10 cellular contexts compared by ENCODE assay signal in genomic region chr21:34204481-34205439, GRCh38.
A peak's percentile ranks its signal among the peaks of the same experiment; 100 is the strongest.
DNase-seq lines count a peak whose midpoint lies in the region; ATAC-seq and TF ChIP-seq lines count a peak whose summit lies in the region.
"Had no signal": no experiment of that assay in that cellular context is flagged by ENCODE, and none has a peak within 500 bp of the region (broad histone marks: within the 10 kb centered on the region; RNA-seq: fewer than 3 reads in every experiment).

No MANE protein-coding gene starts in this region.

- no peak for DNase-seq in left ventricle myocardium inferior
- no peak for DNase-seq in cardiac septum (ENCODE audit: low spot score)
- DNase-seq in OCI-LY7 (ENCODE audit: low spot score), result no peak
- no peak for DNase-seq in hepatocyte (ENCODE audit: low spot score)
- DNase-seq in tibial artery, result no peak
- no peak for DNase-seq in stimulated activated naive CD8-positive, alpha-beta T cell treated with anti-CD3 and anti-CD28 coated beads, Interleukin-15, Interleukin-2, amounts not matched to agents 100 U/mL and 50 U/mL, for 24 hours
- DNase-seq: brain microvascular endothelial cell, lower lobe of right lung had no signal

- H3K27me3 ChIP-seq in left ventricle myocardium inferior (ENCODE audit: low read depth), result no peaks in the 10 kb centered on the region
- H3K27me3 ChIP-seq in hepatocyte, result no peaks in the 10 kb centered on the region
- no peaks in the 10 kb centered on the region for H3K27me3 ChIP-seq in tibial artery
- H3K27me3 ChIP-seq: brain microvascular endothelial cell had no signal

- no TSS peak for BruUV-seq in OCI-LY7 (replicated peaks; lab: Mats Ljungman, UMichigan)

- 80% methylated on average over 13 of the region's 13 CpGs for WGBS in hepatocyte (ENCODE audit: low lambda C conversion rate, missing lambda C conversion rate)

- H3K4me1 ChIP-seq in left ventricle myocardium inferior (peaks cover 28% of the 10 kb centered on the region), OCI-LY7 (ENCODE audit: insufficient read depth, low read length, poor library complexity, severe bottlenecking) (no peaks in the 10 kb centered on the region), hepatocyte (ENCODE audit: insufficient read depth) (peaks cover 47% of the 10 kb centered on the region), tibial artery (peaks cover 0 to 65% (median 25%) of the 10 kb centered on the region in 4 donors)

- no peak for TF ChIP-seq CTCF in left ventricle myocardium inferior (IDR thresholded peaks at IDR 0.05; ENCODE audit: borderline replicate concordance)
- TF ChIP-seq CTCF in OCI-LY7 (conservative IDR thresholded peaks at IDR 0.05; ENCODE audit: low read length), result no peak
- TF ChIP-seq CTCF in hepatocyte (IDR thresholded peaks at IDR 0.05; ENCODE audit: poor library complexity), result no peak
- no peak for TF ChIP-seq CTCF in tibial artery (IDR thresholded peaks at IDR 0.05)

- H4K20me1 ChIP-seq in OCI-LY7 (ENCODE audit: insufficient read depth, low read length) (no peaks in the 10 kb centered on the region), hepatocyte (ENCODE audit: insufficient read depth, poor library complexity, severe bottlenecking) (no peaks in the 10 kb centered on the region)

- H2AFZ ChIP-seq in OCI-LY7 (ENCODE audit: low read length), result 0 out of 2 replicates have a peak overlapping the region, but pooled peaks have one; percentile 24
- H2AFZ ChIP-seq in hepatocyte, result no peak overlapping the region

- no peak overlapping the region for H3K4me2 ChIP-seq in OCI-LY7 (ENCODE audit: low read length)
- no peak overlapping the region for H3K4me2 ChIP-seq in hepatocyte

- H3K9me3 ChIP-seq in left ventricle myocardium inferior (replicated peaks) (no peaks in the 10 kb centered on the region), OCI-LY7 (ENCODE audit: low read length) (no peaks in the 10 kb centered on the region), hepatocyte (ENCODE audit: low read depth) (no peaks in the 10 kb centered on the region), tibial artery (no peaks in the 10 kb centered on the region)
- H3K9me3 ChIP-seq: lower lobe of right lung had no signal

- H3K27ac ChIP-seq in left ventricle myocardium inferior (replicated peaks) (peak overlapping the region; percentile 41), OCI-LY7 (ENCODE audit: low read depth, low read length, poor library complexity, severe bottlenecking) (no peak overlapping the region), hepatocyte (peak overlapping the region; percentile 93), tibial artery (peak overlapping the region; percentile 71 to 78)
- H3K27ac ChIP-seq: brain microvascular endothelial cell, lower lobe of right lung had no signal

- H3K4me3 ChIP-seq in left ventricle myocardium inferior (no peak overlapping the region), OCI-LY7 (ENCODE audit: low read depth, low read length, poor library complexity, severe bottlenecking) (no peak overlapping the region), hepatocyte (no peak overlapping the region), tibial artery (no peak overlapping the region)
- H3K4me3 ChIP-seq: lower lobe of right lung had no signal

- CTCF ChIA-PET in OCI-LY7 (lab: Charles Lee; ENCODE audit: unreplicated experiment), result no interaction called here

- H3K79me2 ChIP-seq in OCI-LY7 (ENCODE audit: insufficient read depth, low read depth, low read length), result no peaks in the 10 kb centered on the region
- no peaks in the 10 kb centered on the region for H3K79me2 ChIP-seq in hepatocyte

- no peaks in the 10 kb centered on the region for H3K36me3 ChIP-seq in left ventricle myocardium inferior
- no peaks in the 10 kb centered on the region for H3K36me3 ChIP-seq in OCI-LY7 (ENCODE audit: insufficient read depth, low read length)
- no peaks in the 10 kb centered on the region for H3K36me3 ChIP-seq in hepatocyte (replicated peaks; ENCODE audit: insufficient read depth, low read depth)
- no peaks in the 10 kb centered on the region for H3K36me3 ChIP-seq in tibial artery
- H3K36me3 ChIP-seq: brain microvascular endothelial cell, lower lobe of right lung had no signal

- POLR2A ChIA-PET in OCI-LY7 (lab: Charles Lee), result interaction anchor here (0.6 to 1.2 kb wide), 2 partner anchors 11 to 480 kb away, joined by 4 read pairs; no protein-coding TSS in a partner anchor

- ATAC-seq in GM18498 (IDR thresholded peaks at IDR 0.05; ENCODE audit: unreplicated experiment), result no peak
- ATAC-seq in stimulated activated naive CD8-positive, alpha-beta T cell treated with anti-CD3 and anti-CD28 coated beads, Interleukin-15, Interleukin-2, amounts not matched to agents 100 U/mL and 50 U/mL, for 24 hours, result no peak
- no peak for ATAC-seq in HG03097 (IDR thresholded peaks at IDR 0.05; ENCODE audit: low FRiP score, unreplicated experiment)
- ATAC-seq: lower lobe of right lung had no signal

- intact Hi-C loops in left ventricle myocardium inferior (cut with micrococcal nuclease), result loop anchor here (10.0 kb wide), 1 partner anchor 290 kb away; the partner anchor contains the start of gene ATP5PO
- intact Hi-C loops in cardiac septum (cut with DNase I), result loop anchor here (5.0 kb wide), 3 partner anchors 77 to 282 kb away; partner anchors contain the start of genes MRPS6 and SLC5A3
- intact Hi-C loops in OCI-LY7 (cut with micrococcal nuclease; ENCODE audit: unreplicated experiment), result no loop called here
- intact Hi-C loops in tibial artery (cut with DNase I; ENCODE audit: low total_unique reads), result loop anchor here (5.0 kb wide), 2 partner anchors 132 to 133 kb away; partner anchors contain the start of genes MRPS6 and SLC5A3

- no peaks in the 10 kb centered on the region for H3K9me2 ChIP-seq in OCI-LY7 (ENCODE audit: insufficient read depth, low read length)
- no peaks in the 10 kb centered on the region for H3K9me2 ChIP-seq in hepatocyte (replicated peaks; ENCODE audit: insufficient read depth)
